ENCODE assay signal across 12 cellular contexts in genomic region chr1:151502035-151502728, GRCh38.
"Had no signal": no experiment of that assay in that cellular context is flagged by ENCODE, and none has a peak within 500 bp of the region (broad histone marks: within the 10 kb centered on the region; RNA-seq: fewer than 3 reads in every experiment).

No MANE protein-coding gene starts in this region.

- H3K4me3 Mint-ChIP-seq: activated naive CD8-positive, alpha-beta T cell treated with anti-CD3 and anti-CD28 coated beads, Interleukin-2, amount 10 ng/mL, durations not matched to agents 7 days and 5 days; naive thymus-derived CD8-positive, alpha-beta T cell; stimulated activated naive CD8-positive, alpha-beta T cell treated with anti-CD3 and anti-CD28 coated beads, Interleukin-15, Interleukin-2, amounts not matched to agents 100 ng/mL and 50 ng/mL, for 24 hours had no signal

- H3K36me3 Mint-ChIP-seq: activated naive CD8-positive, alpha-beta T cell treated with anti-CD3 and anti-CD28 coated beads, Interleukin-2, amount 10 ng/mL, durations not matched to agents 7 days and 5 days; naive thymus-derived CD8-positive, alpha-beta T cell had no signal

- ATAC-seq: activated CD4-positive, CD25-positive, alpha-beta regulatory T cell treated with anti-CD3 and anti-CD28 coated beads, Interleukin-2, amount 50 U/mL, for 24 hours; gastrocnemius medialis; heart left ventricle; left cardiac atrium; naive thymus-derived CD8-positive, alpha-beta T cell; right cardiac atrium had no signal

- H3K27ac Mint-ChIP-seq: activated naive CD8-positive, alpha-beta T cell treated with anti-CD3 and anti-CD28 coated beads, Interleukin-2, amount 10 ng/mL, durations not matched to agents 7 days and 5 days; stimulated activated naive CD8-positive, alpha-beta T cell treated with anti-CD3 and anti-CD28 coated beads, Interleukin-15, Interleukin-2, amounts not matched to agents 100 ng/mL and 50 ng/mL, for 24 hours had no signal

- H3K27me3 Mint-ChIP-seq: naive thymus-derived CD8-positive, alpha-beta T cell had no signal

- DNase-seq: activated CD4-positive, alpha-beta T cell treated with anti-CD3 and anti-CD28 coated beads, Interleukin-2, amount 50 U/mL, for 1 hour; activated CD8-positive, alpha-beta memory T cell treated with anti-CD3 and anti-CD28 coated beads for 24 hours; activated gamma-delta T cell treated with Interleukin-2 at 50 U/mL for 16 hours; activated naive CD8-positive, alpha-beta T cell treated with anti-CD3 and anti-CD28 coated beads, Interleukin-2, amount 10 ng/mL, durations not matched to agents 7 days and 5 days; anterior cingulate cortex; gastrocnemius medialis; heart left ventricle; left cardiac atrium; naive thymus-derived CD8-positive, alpha-beta T cell; right cardiac atrium had no signal

- H3K9me3 Mint-ChIP-seq: activated naive CD8-positive, alpha-beta T cell treated with anti-CD3 and anti-CD28 coated beads, Interleukin-2, amount 10 ng/mL, durations not matched to agents 7 days and 5 days; naive thymus-derived CD8-positive, alpha-beta T cell; stimulated activated naive CD8-positive, alpha-beta T cell treated with anti-CD3 and anti-CD28 coated beads, Interleukin-15, Interleukin-2, amounts not matched to agents 100 ng/mL and 50 ng/mL, for 24 hours had no signal
